In genomic region chr1:17539526-17540254, GRCh38 we compare ENCODE assay signal across 8 cellular contexts. TPM values are rescaled to one million over a fixed set of nuclear protein-coding genes. Genes with fewer than 3 reads are reported as not detected.
DNase-seq lines count a peak whose midpoint lies in the region; ATAC-seq and TF ChIP-seq lines count a peak whose summit lies in the region.

Gene ARHGEF10L, plus strand, starts transcription at chr1:17539698. Its CDS starts 40,898 bp downstream, at chr1:17580596.

- H3K4ac ChIP-seq in mesendoderm (ENCODE audit: low read depth, low read length), result peak within 1 kb of the TSS; percentile 21

- TF ChIP-seq EP300 in transverse colon (IDR thresholded peaks at IDR 0.05; ENCODE audit: low read depth), result no peak

- peak within 1 kb of the TSS; percentile 81 to 95 (median 91) for H3K27ac ChIP-seq in BLaER1 treated with 17β-estradiol and CSF1 and Interleukin-3, amounts not matched to agents 10 nM and 100 nM
- H3K27ac ChIP-seq in mesendoderm (ENCODE audit: low read depth, low read length) (peak within 1 kb of the TSS; percentile 57), transverse colon (peak within 1 kb of the TSS; percentile 86 to 96 (median 94))

- peak within 1 kb of the TSS; percentile 91 to 98 (median 95) for H3K9ac ChIP-seq in BLaER1 treated with 17β-estradiol and CSF1 and Interleukin-3, amounts not matched to agents 10 nM and 100 nM
- peak within 1 kb of the TSS; percentile 70 for H3K9ac ChIP-seq in mesendoderm (ENCODE audit: low read length)

- no peak for ATAC-seq in HG03457 (IDR thresholded peaks at IDR 0.05; ENCODE audit: unreplicated experiment)

- H3K4me3 ChIP-seq in BLaER1 treated with 17β-estradiol and CSF1 and Interleukin-3, amounts not matched to agents 10 nM and 100 nM, result peak within 1 kb of the TSS; percentile 87 to 96 (median 92)
- H3K4me3 ChIP-seq in mesendoderm (ENCODE audit: low read length), result peak within 1 kb of the TSS; percentile 80
- H3K4me3 ChIP-seq in transverse colon, result peak within 1 kb of the TSS; percentile 72 to 85 (median 74)

- no peak within 1 kb of the TSS for H2BK15ac ChIP-seq in mesendoderm (replicated peaks; ENCODE audit: low read depth)

- TF ChIP-seq POLR2A in transverse colon (IDR thresholded peaks at IDR 0.05), result peak; percentile 28

- H3K18ac ChIP-seq in mesendoderm (ENCODE audit: low read length), result peak within 1 kb of the TSS; percentile 35

- TF ChIP-seq CTCF in transverse colon (IDR thresholded peaks at IDR 0.05), result no peak

- intact Hi-C loops in transverse colon (cut with DNase I; ENCODE audit: low total_unique reads), result no loop called here

- peaks cover 35 to 67% (median 50%) of the 10 kb centered on the region in 10 experiments for H3K4me1 ChIP-seq in BLaER1 treated with 17β-estradiol and CSF1 and Interleukin-3, amounts not matched to agents 10 nM and 100 nM
- H3K4me1 ChIP-seq in mesendoderm (ENCODE audit: control insufficient read depth, low read depth, low read length), result no peaks in the 10 kb centered on the region
- H3K4me1 ChIP-seq in transverse colon, result peaks cover 6 to 60% (median 45%) of the 10 kb centered on the region in 4 donors

- H3K79me2 ChIP-seq in mesendoderm (ENCODE audit: control insufficient read depth, insufficient read depth, low read length), result peaks cover 7% of the 10 kb centered on the region

- no peaks in the 10 kb centered on the region for H3K79me1 ChIP-seq in mesendoderm (ENCODE audit: low read length)

- peak within 1 kb of the TSS; percentile 66 for H3K23ac ChIP-seq in mesendoderm (ENCODE audit: low read length)

- no peak for DNase-seq in LHCN-M2 (ENCODE audit: low read depth)
- peak; percentile 68 for DNase-seq in ecto neural progenitor cell (ENCODE audit: low spot score)
- no peak for DNase-seq in mesendoderm
- no peak for DNase-seq in transverse colon
- no peak for DNase-seq in hippocampal formation (lab: John Stamatoyannopoulos, UW)
- DNase-seq in ACHN, result no peak

- no peaks in the 10 kb centered on the region; a peak in 1 of 22 replicates for H3K27me3 ChIP-seq in BLaER1 treated with 17β-estradiol and CSF1 and Interleukin-3, amounts not matched to agents 10 nM and 100 nM
- H3K27me3 ChIP-seq in mesendoderm (ENCODE audit: insufficient read depth, low read length, poor library complexity) (no peaks in the 10 kb centered on the region), transverse colon (no peaks in the 10 kb centered on the region)

- peaks cover 0 to 27% (median 4%) of the 10 kb centered on the region in 11 experiments; a peak in 8 of 22 replicates for H4K20me1 ChIP-seq in BLaER1 treated with 17β-estradiol and CSF1 and Interleukin-3, amounts not matched to agents 10 nM and 100 nM

- H3K36me3 ChIP-seq in BLaER1 treated with 17β-estradiol and CSF1 and Interleukin-3, amounts not matched to agents 10 nM and 100 nM, result peaks cover 0 to 4% (median 0%) of the 10 kb centered on the region in 11 experiments; a peak in 1 of 22 replicates
- H3K36me3 ChIP-seq in mesendoderm (ENCODE audit: control insufficient read depth, insufficient read depth, low read length) (no peaks in the 10 kb centered on the region), transverse colon (no peaks in the 10 kb centered on the region)

- no peak within 1 kb of the TSS for H4K5ac ChIP-seq in mesendoderm (ENCODE audit: low read length)

- H2AK5ac ChIP-seq in mesendoderm (ENCODE audit: low read length), result no peak within 1 kb of the TSS

- in situ Hi-C loops in transverse colon (cut with MboI; ENCODE audit: low pct_ligation_motif_present in 1 of 4, low pct_unique_long_range_greater_than_20kb in 1 of 4, low sequenced_read_pairs in 3 of 4), result no loop called here
- in situ Hi-C loops in ACHN (cut with HindIII; ENCODE audit: low pct_ligation_motif_present, low pct_unique_long_range_greater_than_20kb, low sequenced_read_pairs), result no loop called here

- H2BK120ac ChIP-seq in mesendoderm (ENCODE audit: low read depth, low read length), result peak within 1 kb of the TSS; percentile 61

- no peaks in the 10 kb centered on the region for H3K9me3 ChIP-seq in BLaER1 treated with 17β-estradiol and CSF1 and Interleukin-3, amounts not matched to agents 10 nM and 100 nM (replicated peaks in 1 of 11)
- H3K9me3 ChIP-seq in transverse colon, result no peaks in the 10 kb centered on the region

- peak within 1 kb of the TSS; percentile 93 for H4K8ac ChIP-seq in mesendoderm (ENCODE audit: low read depth, low read length)

- H3K4me2 ChIP-seq in BLaER1 treated with 17β-estradiol and CSF1 and Interleukin-3, amounts not matched to agents 10 nM and 100 nM, result peak within 1 kb of the TSS; percentile 80 to 99 (median 97)
- peak within 1 kb of the TSS; percentile 94 for H3K4me2 ChIP-seq in mesendoderm (ENCODE audit: low read length)

- peak within 1 kb of the TSS; percentile 98 for H3K56ac ChIP-seq in mesendoderm (ENCODE audit: low read length)

- peak within 1 kb of the TSS; percentile 70 for H2BK5ac ChIP-seq in mesendoderm (ENCODE audit: low read length)

- WGBS in mesendoderm (ENCODE audit: extremely low coverage, insufficient coverage, low lambda C conversion rate), result no CpG with 5 or more reads among the region's 105 CpGs
- WGBS in transverse colon (ENCODE audit: low coverage in 1 of 2), 2 donors, result 3% methylated on average over 24 of the region's 105 CpGs; no CpG with 5 or more reads in 1 of the 2 donors

RNA-seq across cellular contexts. Expression of gene ARHGEF10L, which starts in this region (rescaled TPM):
- total RNA-seq in LHCN-M2 (2014; rRNA removed), result 51.7 and 53.3 TPM in 2 replicates
- polyA plus RNA-seq in LHCN-M2 (2012), result 37.3 TPM
- polyA plus RNA-seq in mesendoderm (2013, experiment 1 of 2), result 7.9 TPM
- polyA plus RNA-seq in mesendoderm (2013, experiment 2 of 2), result 7.7 TPM
- total RNA-seq in transverse colon, result 100 to 1,000 TPM; 115 to 326 (median 199) TPM
